Comparison of ENCODE assay signal across 18 cellular contexts in the genomic region with DNA sequence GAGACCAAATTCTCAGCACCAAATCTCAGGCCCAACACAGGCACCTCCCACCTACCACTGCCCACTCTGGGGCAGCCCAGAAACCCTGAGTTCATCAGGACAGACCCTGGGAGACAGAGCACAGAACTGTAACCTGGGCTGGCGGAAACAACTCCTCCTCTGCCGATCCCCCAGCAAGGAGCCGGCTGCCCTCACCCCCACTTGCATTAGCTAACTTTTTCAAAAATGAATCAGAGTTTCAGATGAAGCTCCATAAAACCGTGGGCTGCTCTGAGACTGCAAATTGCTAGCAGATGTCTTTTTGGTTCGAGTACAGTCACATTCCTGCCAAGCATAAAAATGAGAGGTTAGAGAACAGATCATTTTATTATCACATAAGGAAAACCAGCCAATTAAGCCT.
DNase-seq lines count a peak whose midpoint lies in the region; ATAC-seq and TF ChIP-seq lines count a peak whose summit lies in the region.
"Had no signal": no experiment of that assay in that cellular context is flagged by ENCODE, and none has a peak within 500 bp of the region (broad histone marks: within the 10 kb centered on the region; RNA-seq: fewer than 3 reads in every experiment).

No MANE protein-coding gene starts in this region.

- no peak for ATAC-seq in GM21529 (IDR thresholded peaks at IDR 0.05; ENCODE audit: unreplicated experiment)
- ATAC-seq: activated naive CD4-positive, alpha-beta T cell treated with anti-CD3 and anti-CD28 coated beads, Interleukin-2, amount 50 U/mL, for 72 hours; left lobe of liver had no signal

- DNase-seq in ELR (ENCODE audit: low read depth): peak; percentile 62
- DNase-seq in NCI-H446 treated with DMSO at 0.1 percent for 48 hours (lab: John Stamatoyannopoulos, UW): peak; percentile 9
- peak; percentile 88 for DNase-seq in fibroblast of mammary gland (ENCODE audit: low read depth)
- peak; percentile 62 for DNase-seq in skeletal muscle cell (ENCODE audit: low read depth)
- no peak for DNase-seq in activated T-helper 1 cell treated with anti-CD3 and anti-CD28 coated beads, Interleukin-12 subunit alpha, Interleukin-12 subunit beta, Interleukin-2, Interleukin-4 antibody, amounts not matched to agents 30 ng/mL and 10 ng/mL and 1 ng/mL, durations not matched to agents 14 hours and 24 hours and 36 hours (ENCODE audit: low spot score)
- no peak for DNase-seq in T-helper 9 cell
- DNase-seq in erythroblast (lab: John Stamatoyannopoulos, UW): no peak
- DNase-seq: activated CD4-positive, alpha-beta memory T cell treated with anti-CD3 and anti-CD28 coated beads, Interleukin-2, amount 10 ng/mL, durations not matched to agents 7 days and 5 days; MM.1S; NCI-H226; ovary; stimulated activated CD4-positive, alpha-beta T cell treated with anti-CD3 and anti-CD28 coated beads, Interleukin-4, amount 100 ng/mL, for 1 hour had no signal

- no peaks in the 10 kb centered on the region for H3K9me3 Mint-ChIP-seq in activated T-helper 1 cell treated with anti-CD3 and anti-CD28 coated beads, Interleukin-12 subunit alpha, Interleukin-12 subunit beta, Interleukin-2, Interleukin-4 antibody, amounts not matched to agents 30 ng/mL and 10 ng/mL and 1 ng/mL, durations not matched to agents 14 hours and 24 hours and 36 hours
- H3K9me3 Mint-ChIP-seq: activated CD4-positive, alpha-beta memory T cell treated with anti-CD3 and anti-CD28 coated beads, Interleukin-2, amount 10 ng/mL, durations not matched to agents 7 days and 5 days; activated naive CD4-positive, alpha-beta T cell treated with anti-CD3 and anti-CD28 coated beads, Interleukin-2, amount 50 U/mL, for 72 hours; dendritic cell treated with granulocyte-macrophage colony-stimulating factor and Interleukin-4, amounts not matched to agents 40 ng/mL and 50 ng/mL, for 4 days; stimulated activated naive CD8-positive, alpha-beta T cell treated with anti-CD3 and anti-CD28 coated beads, Interleukin-15, Interleukin-2, amounts not matched to agents 100 ng/mL and 50 ng/mL, for 24 hours had no signal

- TF ChIP-seq CTCF in fibroblast of mammary gland (conservative IDR thresholded peaks at IDR 0.05; ENCODE audit: control insufficient read depth, insufficient read depth, low read depth, low read length): no peak

- no peaks in the 10 kb centered on the region for H3K36me3 Mint-ChIP-seq in activated T-helper 1 cell treated with anti-CD3 and anti-CD28 coated beads, Interleukin-12 subunit alpha, Interleukin-12 subunit beta, Interleukin-2, Interleukin-4 antibody, amounts not matched to agents 30 ng/mL and 10 ng/mL and 1 ng/mL, durations not matched to agents 14 hours and 24 hours and 36 hours (ENCODE audit: low read depth)
- H3K36me3 Mint-ChIP-seq: activated naive CD4-positive, alpha-beta T cell treated with anti-CD3 and anti-CD28 coated beads, Interleukin-2, amount 50 U/mL, for 72 hours had no signal

- intact Hi-C loops in activated T-helper 1 cell treated with anti-CD3 and anti-CD28 coated beads, Interleukin-12 subunit alpha, Interleukin-12 subunit beta, Interleukin-2, Interleukin-4 antibody, amounts not matched to agents 30 ng/mL and 10 ng/mL and 1 ng/mL, durations not matched to agents 14 hours and 24 hours and 36 hours (cut with micrococcal nuclease): no loop called here

- no peaks in the 10 kb centered on the region for H3K4me1 Mint-ChIP-seq in activated T-helper 1 cell treated with anti-CD3 and anti-CD28 coated beads, Interleukin-12 subunit alpha, Interleukin-12 subunit beta, Interleukin-2, Interleukin-4 antibody, amounts not matched to agents 30 ng/mL and 10 ng/mL and 1 ng/mL, durations not matched to agents 14 hours and 24 hours and 36 hours (ENCODE audit: low read depth)
- H3K4me1 Mint-ChIP-seq: activated CD4-positive, alpha-beta memory T cell treated with anti-CD3 and anti-CD28 coated beads, Interleukin-2, amount 10 ng/mL, durations not matched to agents 7 days and 5 days had no signal

- H3K27me3 Mint-ChIP-seq in activated T-helper 1 cell treated with anti-CD3 and anti-CD28 coated beads, Interleukin-12 subunit alpha, Interleukin-12 subunit beta, Interleukin-2, Interleukin-4 antibody, amounts not matched to agents 30 ng/mL and 10 ng/mL and 1 ng/mL, durations not matched to agents 14 hours and 24 hours and 36 hours (ENCODE audit: insufficient read depth): peaks cover under 1% of the 10 kb centered on the region
- H3K27me3 Mint-ChIP-seq: activated CD4-positive, alpha-beta memory T cell treated with anti-CD3 and anti-CD28 coated beads, Interleukin-2, amount 10 ng/mL, durations not matched to agents 7 days and 5 days; stimulated activated naive CD8-positive, alpha-beta T cell treated with anti-CD3 and anti-CD28 coated beads, Interleukin-15, Interleukin-2, amounts not matched to agents 100 ng/mL and 50 ng/mL, for 24 hours had no signal

- TF ChIP-seq POLR2A in erythroblast (IDR thresholded peaks at IDR 0.05; ENCODE audit: low read length): no peak

- H3K4me3 Mint-ChIP-seq in activated T-helper 1 cell treated with anti-CD3 and anti-CD28 coated beads, Interleukin-12 subunit alpha, Interleukin-12 subunit beta, Interleukin-2, Interleukin-4 antibody, amounts not matched to agents 30 ng/mL and 10 ng/mL and 1 ng/mL, durations not matched to agents 14 hours and 24 hours and 36 hours: no peak overlapping the region
- H3K4me3 Mint-ChIP-seq: activated CD4-positive, alpha-beta memory T cell treated with anti-CD3 and anti-CD28 coated beads, Interleukin-2, amount 10 ng/mL, durations not matched to agents 7 days and 5 days; dendritic cell treated with granulocyte-macrophage colony-stimulating factor and Interleukin-4, amounts not matched to agents 40 ng/mL and 50 ng/mL, for 4 days; stimulated activated naive CD8-positive, alpha-beta T cell treated with anti-CD3 and anti-CD28 coated beads, Interleukin-15, Interleukin-2, amounts not matched to agents 100 ng/mL and 50 ng/mL, for 24 hours had no signal

- H3K4me3 ChIP-seq in fibroblast of mammary gland (ENCODE audit: control insufficient read depth, low read depth, low read length) (no peak overlapping the region), skeletal muscle cell (ENCODE audit: low read depth, low read length) (no peak overlapping the region)
- H3K4me3 ChIP-seq: ovary, Peyer's patch had no signal

- H3K27ac Mint-ChIP-seq in activated T-helper 1 cell treated with anti-CD3 and anti-CD28 coated beads, Interleukin-12 subunit alpha, Interleukin-12 subunit beta, Interleukin-2, Interleukin-4 antibody, amounts not matched to agents 30 ng/mL and 10 ng/mL and 1 ng/mL, durations not matched to agents 14 hours and 24 hours and 36 hours: no peak overlapping the region
- H3K27ac Mint-ChIP-seq: activated CD4-positive, alpha-beta memory T cell treated with anti-CD3 and anti-CD28 coated beads, Interleukin-2, amount 10 ng/mL, durations not matched to agents 7 days and 5 days; activated naive CD4-positive, alpha-beta T cell treated with anti-CD3 and anti-CD28 coated beads, Interleukin-2, amount 50 U/mL, for 72 hours; dendritic cell treated with granulocyte-macrophage colony-stimulating factor and Interleukin-4, amounts not matched to agents 40 ng/mL and 50 ng/mL, for 4 days; stimulated activated naive CD8-positive, alpha-beta T cell treated with anti-CD3 and anti-CD28 coated beads, Interleukin-15, Interleukin-2, amounts not matched to agents 100 ng/mL and 50 ng/mL, for 24 hours had no signal

Comparison
In these comparisons a context has a peak if more than half of its experiments do, and no peak if none do; other contexts are left out.
1. DNase-seq: peak in ELR (single experiment), NCI-H446 treated with DMSO at 0.1 percent for 48 hours (single experiment), fibroblast of mammary gland (single experiment) and skeletal muscle cell (single experiment); none in activated T-helper 1 cell treated with anti-CD3 and anti-CD28 coated beads, Interleukin-12 subunit alpha, Interleukin-12 subunit beta, Interleukin-2, Interleukin-4 antibody, amounts not matched to agents 30 ng/mL and 10 ng/mL and 1 ng/mL, durations not matched to agents 14 hours and 24 hours and 36 hours (single experiment), T-helper 9 cell (single experiment) and erythroblast (0 of 2).